Comparison of ENCODE assay signal across 11 cellular contexts in the genomic region with DNA sequence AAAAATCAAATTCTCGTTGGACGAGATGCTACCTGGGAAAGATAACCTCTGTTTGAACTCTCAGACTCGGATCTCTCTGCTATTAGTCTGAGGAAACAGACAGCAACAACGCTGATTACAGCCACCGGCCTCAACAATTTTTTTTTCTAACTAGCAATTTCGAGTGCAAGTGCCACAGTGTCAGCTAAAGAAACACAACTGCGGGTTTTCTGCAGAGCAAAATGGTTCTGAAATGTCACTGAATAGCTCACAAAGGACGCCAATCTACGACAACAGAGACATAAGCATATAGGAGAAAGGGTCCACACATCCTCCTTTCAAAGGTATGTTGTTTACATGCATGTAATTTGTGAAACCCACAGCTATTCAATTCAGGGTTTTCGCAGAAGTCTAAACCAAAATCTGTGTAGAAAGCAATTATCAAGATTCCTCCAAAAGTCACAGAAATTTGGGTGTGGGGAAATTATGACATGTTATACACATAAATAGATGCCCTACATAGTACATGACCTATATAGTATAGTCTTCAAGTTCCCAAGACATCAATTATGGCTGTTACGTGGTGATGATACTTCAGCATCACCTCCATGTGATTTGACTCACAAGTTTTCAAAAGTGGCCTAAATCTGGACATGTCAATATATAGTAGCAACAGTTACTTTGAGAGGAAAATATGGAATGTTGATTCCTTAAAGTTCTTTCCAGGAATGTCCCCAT.
DNase-seq lines count a peak whose midpoint lies in the region; ATAC-seq, FAIRE-seq and TF ChIP-seq lines count a peak whose summit lies in the region.
"Had no signal": no experiment of that assay in that cellular context is flagged by ENCODE, and none has a peak within 500 bp of the region (broad histone marks: within the 10 kb centered on the region; RNA-seq: fewer than 3 reads in every experiment).

No MANE protein-coding gene starts in this region.

- peak overlapping the region; percentile 75 to 93 for H3K4me3 Mint-ChIP-seq in activated T-cell treated with anti-CD3 and anti-CD28 coated beads, Interleukin-2, amount 50 U/mL, for 72 hours
- H3K4me3 Mint-ChIP-seq in stimulated activated naive CD8-positive, alpha-beta T cell treated with anti-CD3 and anti-CD28 coated beads, Interleukin-15, Interleukin-2, amounts not matched to agents 100 ng/mL and 50 ng/mL, for 24 hours: peak overlapping the region; percentile 82
- H3K4me3 Mint-ChIP-seq in HFFc6: no peak overlapping the region

- no peak for TF ChIP-seq RAD21 in GM12878 (IDR thresholded peaks at IDR 0.05; ENCODE audit: insufficient read depth, low read depth, low read length)

- POLR2A ChIA-PET in OCI-LY7 (lab: Charles Lee) (no interaction called here), GM12878 (lab: Charles Lee) (interaction anchor here (0.8 to 1.2 kb wide), 2 partner anchors 10 to 29 kb away, joined by 3 read pairs; no protein-coding TSS in a partner anchor)

- FAIRE-seq in GM12878 (lab: Jason Lieb, UNC) (no peak), H54 (lab: Jason Lieb, UNC) (no peak)
- FAIRE-seq: kidney had no signal

- ATAC-seq in activated T-cell treated with anti-CD3 and anti-CD28 coated beads, Interleukin-2, amount 50 U/mL, for 72 hours (replicated peaks in 1 of 2): peak; percentile 43 to 75
- ATAC-seq in GM12878: no peak; the same call in 1 of the 3 replicates

- SMC1A ChIA-PET in GM12878 (lab: Charles Lee; ENCODE audit: uncharacterized antibody, unreplicated experiment): interaction anchor here (1.0 to 2.4 kb wide), 14 partner anchors 12 to 299 kb away, joined by 3 to 21 read pairs (median 4); no protein-coding TSS in a partner anchor

- H3K36me3 Mint-ChIP-seq in activated T-cell treated with anti-CD3 and anti-CD28 coated beads, Interleukin-2, amount 50 U/mL, for 72 hours (ENCODE audit: insufficient read depth in 2 of 2): peaks cover 1 to 2% of the 10 kb centered on the region in 2 donors
- peaks cover 4% of the 10 kb centered on the region for H3K36me3 Mint-ChIP-seq in stimulated activated naive CD8-positive, alpha-beta T cell treated with anti-CD3 and anti-CD28 coated beads, Interleukin-15, Interleukin-2, amounts not matched to agents 100 ng/mL and 50 ng/mL, for 24 hours (ENCODE audit: low read depth)
- H3K36me3 Mint-ChIP-seq in HFFc6 (ENCODE audit: low read depth): no peaks in the 10 kb centered on the region

- H3K9me3 ChIP-seq in OCI-LY7 (ENCODE audit: low read length) (no peaks in the 10 kb centered on the region), GM12878 (replicated peaks; ENCODE audit: control insufficient read depth, insufficient read depth, low read length) (no peaks in the 10 kb centered on the region)

- TF ChIP-seq POLR2A in GM12878 (IDR thresholded peaks at IDR 0.05; ENCODE audit: low read depth, low read length): no peak
- no peak for TF ChIP-seq POLR2A in H54 (IDR thresholded peaks at IDR 0.05; ENCODE audit: low read depth, low read length)

- BruUV-seq in OCI-LY7 (replicated peaks; lab: Mats Ljungman, UMichigan) (no TSS peak), GM12878 (replicated peaks; lab: Mats Ljungman, UMichigan) (no TSS peak)

- no peaks in the 10 kb centered on the region for H3K36me3 ChIP-seq in OCI-LY7 (ENCODE audit: insufficient read depth, low read length)
- H3K36me3 ChIP-seq in GM12878 (ENCODE audit: control insufficient read depth in 2 of 2, insufficient read depth in 2 of 2, low read length in 1 of 2): no peaks in the 10 kb centered on the region

- H3K4me1 ChIP-seq in OCI-LY7 (ENCODE audit: insufficient read depth, low read length, poor library complexity, severe bottlenecking): peaks cover 13% of the 10 kb centered on the region
- H3K4me1 ChIP-seq in GM12878 (ENCODE audit: control insufficient read depth, insufficient read depth, low read length): peaks cover 36% of the 10 kb centered on the region

- WGBS in GM12878 (ENCODE audit: insufficient coverage, insufficient replicate concordance, low lambda C conversion rate, missing lambda C conversion rate): 93% methylated on average over 11 of the region's 11 CpGs

- in situ Hi-C loops in GM12878 (cut with MboI): no loop called here

- H3K4me1 Mint-ChIP-seq in activated T-cell treated with anti-CD3 and anti-CD28 coated beads, Interleukin-2, amount 50 U/mL, for 72 hours (ENCODE audit: low read depth): peaks cover 49% of the 10 kb centered on the region
- H3K4me1 Mint-ChIP-seq in stimulated activated naive CD8-positive, alpha-beta T cell treated with anti-CD3 and anti-CD28 coated beads, Interleukin-15, Interleukin-2, amounts not matched to agents 100 ng/mL and 50 ng/mL, for 24 hours (ENCODE audit: low read depth): peaks cover 53% of the 10 kb centered on the region
- H3K4me1 Mint-ChIP-seq in HFFc6 (ENCODE audit: low read depth): 0 out of 2 replicates have a peak, but pooled peaks cover 6% of the 10 kb centered on the region

- H2AFZ ChIP-seq in OCI-LY7 (ENCODE audit: low read length): peak overlapping the region; percentile 98
- H2AFZ ChIP-seq in GM12878 (ENCODE audit: control insufficient read depth, low read depth, low read length): peak overlapping the region; percentile 2; the same call in 1 of the 2 replicates
- H2AFZ ChIP-seq: GM23248 had no signal

- H3K9me2 ChIP-seq in OCI-LY7 (ENCODE audit: insufficient read depth, low read length): no peaks in the 10 kb centered on the region

- H3K79me2 ChIP-seq in OCI-LY7 (ENCODE audit: insufficient read depth, low read depth, low read length): no peaks in the 10 kb centered on the region
- peaks cover 1% of the 10 kb centered on the region for H3K79me2 ChIP-seq in GM12878 (ENCODE audit: control insufficient read depth, insufficient read depth, low read length)

- H3K4me3 ChIP-seq in OCI-LY7 (ENCODE audit: low read depth, low read length, poor library complexity, severe bottlenecking) (no peak overlapping the region), GM12878 (peak overlapping the region; percentile 20; the same call in 1 of the 2 replicates)
- H3K4me3 ChIP-seq: GM23248 had no signal

- H3K4me2 ChIP-seq in OCI-LY7 (ENCODE audit: low read length): 0 out of 2 replicates have a peak overlapping the region, but pooled peaks have one; percentile 54
- peak overlapping the region; percentile 36 for H3K4me2 ChIP-seq in GM12878 (ENCODE audit: control insufficient read depth, insufficient read depth)

- no peaks in the 10 kb centered on the region for H3K9me3 Mint-ChIP-seq in activated T-cell treated with anti-CD3 and anti-CD28 coated beads, Interleukin-2, amount 50 U/mL, for 72 hours
- no peaks in the 10 kb centered on the region for H3K9me3 Mint-ChIP-seq in stimulated activated naive CD8-positive, alpha-beta T cell treated with anti-CD3 and anti-CD28 coated beads, Interleukin-15, Interleukin-2, amounts not matched to agents 100 ng/mL and 50 ng/mL, for 24 hours
- no peaks in the 10 kb centered on the region for H3K9me3 Mint-ChIP-seq in HFFc6

- H3K9ac ChIP-seq in GM12878 (ENCODE audit: control insufficient read depth, insufficient read depth, low read length): no peak overlapping the region
- H3K9ac ChIP-seq: GM23248 had no signal

- H3K27ac ChIP-seq in OCI-LY7 (ENCODE audit: low read depth, low read length, poor library complexity, severe bottlenecking): no peak overlapping the region
- H3K27ac ChIP-seq in GM12878 (ENCODE audit: control insufficient read depth, insufficient read depth): peak overlapping the region; percentile 95
- H3K27ac ChIP-seq in caudate nucleus (ENCODE audit: low read depth, low read length): no peak overlapping the region
- H3K27ac ChIP-seq: GM23248 had no signal

- CTCF ChIA-PET in OCI-LY7 (lab: Charles Lee; ENCODE audit: unreplicated experiment) (no interaction called here), GM12878 (lab: Yijun Ruan, JAX) (interaction anchor here (1.0 to 20.0 kb wide), 10 partner anchors 9 to 299 kb away, joined by 3 to 190 read pairs (median 7); no protein-coding TSS in a partner anchor)

- intact Hi-C loops in OCI-LY7 (cut with micrococcal nuclease; ENCODE audit: unreplicated experiment) (no loop called here), GM12878 (cut with micrococcal nuclease; ENCODE audit: unreplicated experiment) (no loop called here)

- RAD21 ChIA-PET in GM12878 (lab: Charles Lee; ENCODE audit: unreplicated experiment): interaction anchor here (1.1 to 3.2 kb wide), 8 partner anchors 14 to 299 kb away, joined by 4 to 26 read pairs (median 6); no protein-coding TSS in a partner anchor

- no peaks in the 10 kb centered on the region for H4K20me1 ChIP-seq in OCI-LY7 (ENCODE audit: insufficient read depth, low read length)
- no peaks in the 10 kb centered on the region for H4K20me1 ChIP-seq in GM12878 (ENCODE audit: control insufficient read depth, insufficient read depth)

- H3K27ac Mint-ChIP-seq in activated T-cell treated with anti-CD3 and anti-CD28 coated beads, Interleukin-2, amount 50 U/mL, for 72 hours: peak overlapping the region; percentile 100
- peak overlapping the region; percentile 93 for H3K27ac Mint-ChIP-seq in stimulated activated naive CD8-positive, alpha-beta T cell treated with anti-CD3 and anti-CD28 coated beads, Interleukin-15, Interleukin-2, amounts not matched to agents 100 ng/mL and 50 ng/mL, for 24 hours
- H3K27ac Mint-ChIP-seq in HFFc6: no peak overlapping the region

- no peak for TF ChIP-seq EP300 in GM12878 (IDR thresholded peaks at IDR 0.05; ENCODE audit: borderline replicate concordance in 1 of 2, control insufficient read depth in 1 of 2, low read depth in 2 of 2, low read length in 2 of 2)

- no peak for DNase-seq in activated T-cell treated with anti-CD3 and anti-CD28 coated beads, Interleukin-2, amount 50 U/mL, for 72 hours
- DNase-seq in activated T-cell treated with anti-CD3 and anti-CD28 coated beads for 4 hours (no peak), OCI-LY7 (ENCODE audit: low spot score) (no peak), GM12878 (ENCODE audit: low read depth, low spot score) (no peak), HFFc6 (no peak), caudate nucleus (lab: John Stamatoyannopoulos, UW) (no peak), H54 (ENCODE audit: insufficient read length, low spot score) (no peak)
- DNase-seq: GM23248; kidney; stimulated activated CD4-positive, alpha-beta T cell treated with anti-CD3 and anti-CD28 coated beads, Interleukin-2, amount 100 ng/mL, for 24 hours had no signal

- 0 out of 2 replicates have a peak, but pooled peaks have one; percentile 11 for TF ChIP-seq CTCF in OCI-LY7 (conservative IDR thresholded peaks at IDR 0.05; ENCODE audit: low read length)
- no peak for TF ChIP-seq CTCF in GM12878 (IDR thresholded peaks at IDR 0.05 in 2 of 3, conservative IDR thresholded peaks at IDR 0.05 in 1 of 3; ENCODE audit: control insufficient read depth in 2 of 3, extremely low read depth in 1 of 3, insufficient read depth in 1 of 3, low read depth in 3 of 3, low read length in 3 of 3)
- no peak for TF ChIP-seq CTCF in HFFc6 (IDR thresholded peaks at IDR 0.05)

- no peaks in the 10 kb centered on the region for H3K27me3 Mint-ChIP-seq in activated T-cell treated with anti-CD3 and anti-CD28 coated beads, Interleukin-2, amount 50 U/mL, for 72 hours (ENCODE audit: low read depth)
- no peaks in the 10 kb centered on the region for H3K27me3 Mint-ChIP-seq in stimulated activated naive CD8-positive, alpha-beta T cell treated with anti-CD3 and anti-CD28 coated beads, Interleukin-15, Interleukin-2, amounts not matched to agents 100 ng/mL and 50 ng/mL, for 24 hours
- H3K27me3 Mint-ChIP-seq in HFFc6 (ENCODE audit: insufficient read depth): peaks cover 10% of the 10 kb centered on the region

- no peaks in the 10 kb centered on the region for H3K27me3 ChIP-seq in GM12878 (replicated peaks in 1 of 2; ENCODE audit: control insufficient read depth in 2 of 2, insufficient read depth in 2 of 2, low read length in 1 of 2)
